Comparison of ENCODE assay signal across 12 cellular contexts in genomic region chr13:30196025-30196424, GRCh38.
DNase-seq lines count a peak whose midpoint lies in the region; ATAC-seq and TF ChIP-seq lines count a peak whose summit lies in the region.
"Had no signal": no experiment of that assay in that cellular context is flagged by ENCODE, and none has a peak within 500 bp of the region (broad histone marks: within the 10 kb centered on the region; RNA-seq: fewer than 3 reads in every experiment).

No MANE protein-coding gene starts in this region.

- intact Hi-C loops in tibial artery (cut with DNase I; ENCODE audit: low total_unique reads): no loop called here

- DNase-seq in ELR (ENCODE audit: low read depth): peak; percentile 59
- peak; percentile 84 for DNase-seq in NCI-H146 (lab: John Stamatoyannopoulos, UW)
- peak; percentile 74 for DNase-seq in astrocyte of the cerebellum (ENCODE audit: low read depth)
- DNase-seq in kidney tubule cell (ENCODE audit: low spot score): peak; percentile 20
- DNase-seq in NOMO-1 treated with DMSO at 0.1 percent for 48 hours (lab: John Stamatoyannopoulos, UW; ENCODE audit: unreplicated experiment): no peak
- no peak for DNase-seq in tibial artery
- DNase-seq: activated naive CD4-positive, alpha-beta T cell treated with Interleukin-2 at 50 U/mL for 16 hours; effector memory CD4-positive, alpha-beta T cell; NCI-H446 treated with DMSO at 0.1 percent for 48 hours had no signal

- H3K9me3 ChIP-seq in tibial artery: no peaks in the 10 kb centered on the region

- TF ChIP-seq CTCF in astrocyte of the cerebellum (IDR thresholded peaks at IDR 0.05; ENCODE audit: low read depth, low read length, missing control alignments): no peak
- no peak for TF ChIP-seq CTCF in tibial artery (IDR thresholded peaks at IDR 0.05)

- no peaks in the 10 kb centered on the region for H3K27me3 ChIP-seq in tibial artery

- in situ Hi-C loops in astrocyte of the cerebellum (cut with HindIII; ENCODE audit: low sequenced_read_pairs): no loop called here

- H3K27ac ChIP-seq in tibial artery: no peak overlapping the region

- H3K4me3 ChIP-seq in astrocyte of the cerebellum (ENCODE audit: low read depth, low read length) (no peak overlapping the region), tibial artery (no peak overlapping the region)

- H3K36me3 ChIP-seq in tibial artery: peaks cover 0 to 6% (median 3%) of the 10 kb centered on the region in 3 donors

- no peaks in the 10 kb centered on the region for H3K4me1 ChIP-seq in tibial artery

- ATAC-seq in HG02571 (IDR thresholded peaks at IDR 0.05; ENCODE audit: unreplicated experiment) (no peak), HG03097 (IDR thresholded peaks at IDR 0.05; ENCODE audit: low FRiP score, unreplicated experiment) (no peak)
- ATAC-seq: sciatic nerve had no signal

Comparison
In these comparisons a context has a peak if more than half of its experiments do, and no peak if none do; other contexts are left out.
1. DNase-seq: peak in ELR (single experiment), NCI-H146 (single experiment), astrocyte of the cerebellum (single experiment) and kidney tubule cell (single experiment); none in NOMO-1 treated with DMSO at 0.1 percent for 48 hours (single experiment) and tibial artery (0 of 2).